ENCODE assay signal across 13 cellular contexts in the genomic region with DNA sequence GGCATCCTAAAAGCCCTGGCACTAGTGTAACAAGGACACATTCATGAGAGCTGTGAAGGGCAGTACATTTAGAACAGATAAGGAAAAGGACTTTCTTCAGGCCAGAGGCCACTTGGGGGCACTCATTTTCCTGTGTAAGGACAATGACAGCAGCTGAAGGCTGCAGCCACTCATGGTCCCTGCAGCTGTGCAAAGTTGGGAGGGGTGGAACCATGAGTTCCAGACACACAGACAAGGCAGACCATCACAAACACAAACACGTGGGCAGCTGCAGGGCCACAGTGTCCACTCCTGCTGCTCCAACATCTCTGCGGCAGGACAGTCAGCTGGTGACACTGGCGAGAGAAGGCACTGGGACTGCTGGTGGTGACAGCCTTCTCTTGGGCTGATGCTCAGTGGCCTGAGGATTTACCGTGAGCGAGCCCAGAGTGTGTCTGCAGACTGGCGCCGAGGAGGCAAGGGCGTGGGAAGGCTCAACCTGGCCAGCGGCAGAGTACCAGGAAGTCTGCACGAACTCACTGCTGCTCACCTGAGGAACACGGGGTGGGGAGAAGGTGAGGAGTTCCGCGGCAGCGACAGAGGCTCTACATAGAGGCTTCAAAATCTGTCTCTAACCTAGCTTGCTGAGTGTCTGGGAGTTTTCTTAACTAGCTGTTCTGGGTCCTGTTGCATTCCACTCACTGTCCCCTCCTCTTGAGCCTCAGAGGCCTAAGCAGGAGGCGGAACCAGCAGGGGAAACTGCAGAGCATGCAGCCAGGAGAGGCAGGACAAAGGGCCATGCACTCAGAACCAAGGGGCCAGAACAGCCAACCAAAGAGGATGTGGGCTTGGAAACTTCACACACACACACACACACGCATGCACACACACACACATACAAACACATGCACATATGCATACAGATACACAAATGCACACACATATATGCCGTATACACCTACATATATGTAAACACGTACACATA.
A peak's percentile ranks its signal among the peaks of the same experiment; 100 is the strongest.
DNase-seq lines count a peak whose midpoint lies in the region; ATAC-seq and TF ChIP-seq lines count a peak whose summit lies in the region.
"Had no signal": no experiment of that assay in that cellular context is flagged by ENCODE, and none has a peak within 500 bp of the region (broad histone marks: within the 10 kb centered on the region; RNA-seq: fewer than 3 reads in every experiment).

No MANE protein-coding gene starts in this region.

- no peak for TF ChIP-seq POLR2A in NB4 (IDR thresholded peaks at IDR 0.05; ENCODE audit: extremely low read depth, insufficient read length)

- DNase-seq in D341Med (ENCODE audit: low spot score) (peak; percentile 3), NB4 (ENCODE audit: low read depth) (peak; percentile 34), head of caudate nucleus (peak; percentile 69 to 97 (median 90)), neural progenitor cell (ENCODE audit: low spot score) (peak; percentile 56), NCI-H524 treated with DMSO at 0.1 percent for 48 hours (lab: John Stamatoyannopoulos, UW) (no peak), MG63 (no peak), NCI-H446 (lab: John Stamatoyannopoulos, UW) (no peak)
- DNase-seq: activated CD4-positive, alpha-beta T cell treated with anti-CD3 and anti-CD28 coated beads for 1 hour; immature natural killer cell had no signal

- peaks cover 13% of the 10 kb centered on the region for H3K9me3 Mint-ChIP-seq in neural progenitor cell
- H3K9me3 Mint-ChIP-seq: activated naive CD4-positive, alpha-beta T cell treated with anti-CD3 and anti-CD28 coated beads, Interleukin-2, amount 50 U/mL, for 72 hours; CD8-positive, alpha-beta T cell had no signal

- H3K9ac ChIP-seq in neural progenitor cell: no peak overlapping the region
- H3K9ac ChIP-seq: KMS-11 had no signal

- no peaks in the 10 kb centered on the region for H3K27me3 Mint-ChIP-seq in neural progenitor cell (ENCODE audit: insufficient read depth, low read depth)

- H3K27ac ChIP-seq in neural progenitor cell: no peak overlapping the region
- H3K27ac ChIP-seq: KMS-11 had no signal

- H3K79me2 ChIP-seq in neural progenitor cell (ENCODE audit: low read depth): no peaks in the 10 kb centered on the region

- no peak overlapping the region for H3K4me3 Mint-ChIP-seq in neural progenitor cell
- H3K4me3 Mint-ChIP-seq: CD8-positive, alpha-beta T cell; immature natural killer cell had no signal

- peak overlapping the region; percentile 42 for H3K27ac Mint-ChIP-seq in neural progenitor cell
- H3K27ac Mint-ChIP-seq: activated naive CD4-positive, alpha-beta T cell treated with anti-CD3 and anti-CD28 coated beads, Interleukin-2, amount 50 U/mL, for 72 hours; CD8-positive, alpha-beta T cell; immature natural killer cell had no signal

- peaks cover 55% of the 10 kb centered on the region for H3K36me3 Mint-ChIP-seq in neural progenitor cell
- H3K36me3 Mint-ChIP-seq: activated naive CD4-positive, alpha-beta T cell treated with anti-CD3 and anti-CD28 coated beads, Interleukin-2, amount 50 U/mL, for 72 hours; CD8-positive, alpha-beta T cell; immature natural killer cell had no signal

- peak overlapping the region; percentile 5 for H3K4me2 ChIP-seq in neural progenitor cell
- H3K4me2 ChIP-seq: KMS-11 had no signal

- no peak overlapping the region for H2AFZ ChIP-seq in neural progenitor cell (replicated peaks)

- peaks cover 13% of the 10 kb centered on the region for H3K4me1 ChIP-seq in neural progenitor cell

- no peaks in the 10 kb centered on the region for H3K9me3 ChIP-seq in neural progenitor cell (ENCODE audit: low read depth)
- no peaks in the 10 kb centered on the region for H3K9me3 ChIP-seq in MG63

- no peaks in the 10 kb centered on the region for H3K27me3 ChIP-seq in neural progenitor cell
- no peaks in the 10 kb centered on the region for H3K27me3 ChIP-seq in MG63

- ATAC-seq in HG03196 (IDR thresholded peaks at IDR 0.05; ENCODE audit: unreplicated experiment): no peak
- ATAC-seq: activated naive CD4-positive, alpha-beta T cell treated with anti-CD3 and anti-CD28 coated beads, Interleukin-2, amount 50 U/mL, for 72 hours; CD8-positive, alpha-beta T cell had no signal

- H4K20me1 ChIP-seq in neural progenitor cell (ENCODE audit: low read depth): no peaks in the 10 kb centered on the region

- H3K36me3 ChIP-seq in neural progenitor cell: no peaks in the 10 kb centered on the region
- H3K36me3 ChIP-seq in MG63: no peaks in the 10 kb centered on the region; the same call in 1 of the 2 replicates

- no peak overlapping the region for H3K4me3 ChIP-seq in NB4 (ENCODE audit: low read depth, low read length)
- no peak overlapping the region for H3K4me3 ChIP-seq in neural progenitor cell
- H3K4me3 ChIP-seq in MG63: no peak overlapping the region

- TF ChIP-seq CTCF in NB4 (IDR thresholded peaks at IDR 0.05; ENCODE audit: low read depth, low read length): peak; percentile 1
- TF ChIP-seq CTCF in neural progenitor cell (IDR thresholded peaks at IDR 0.05): peak; percentile 47

- no peaks in the 10 kb centered on the region for H3F3A ChIP-seq in neural progenitor cell (ENCODE audit: low read depth)

- H3K4me1 Mint-ChIP-seq in neural progenitor cell: no peaks in the 10 kb centered on the region
- H3K4me1 Mint-ChIP-seq: immature natural killer cell had no signal

- intact Hi-C loops in head of caudate nucleus (cut with DNase I): loop anchor here (5.0 kb wide), 1 partner anchor 36 kb away; no protein-coding TSS in a partner anchor

Comparison
In these comparisons a context has a peak if more than half of its experiments do, and no peak if none do; other contexts are left out.
1. DNase-seq: peak in D341Med (single experiment), NB4 (single experiment), head of caudate nucleus (42 of 42) and neural progenitor cell (single experiment); none in NCI-H524 treated with DMSO at 0.1 percent for 48 hours (single experiment), MG63 (single experiment) and NCI-H446 (0 of 2).